Comparison of ENCODE assay signal across 1 cellular context in the genomic region with DNA sequence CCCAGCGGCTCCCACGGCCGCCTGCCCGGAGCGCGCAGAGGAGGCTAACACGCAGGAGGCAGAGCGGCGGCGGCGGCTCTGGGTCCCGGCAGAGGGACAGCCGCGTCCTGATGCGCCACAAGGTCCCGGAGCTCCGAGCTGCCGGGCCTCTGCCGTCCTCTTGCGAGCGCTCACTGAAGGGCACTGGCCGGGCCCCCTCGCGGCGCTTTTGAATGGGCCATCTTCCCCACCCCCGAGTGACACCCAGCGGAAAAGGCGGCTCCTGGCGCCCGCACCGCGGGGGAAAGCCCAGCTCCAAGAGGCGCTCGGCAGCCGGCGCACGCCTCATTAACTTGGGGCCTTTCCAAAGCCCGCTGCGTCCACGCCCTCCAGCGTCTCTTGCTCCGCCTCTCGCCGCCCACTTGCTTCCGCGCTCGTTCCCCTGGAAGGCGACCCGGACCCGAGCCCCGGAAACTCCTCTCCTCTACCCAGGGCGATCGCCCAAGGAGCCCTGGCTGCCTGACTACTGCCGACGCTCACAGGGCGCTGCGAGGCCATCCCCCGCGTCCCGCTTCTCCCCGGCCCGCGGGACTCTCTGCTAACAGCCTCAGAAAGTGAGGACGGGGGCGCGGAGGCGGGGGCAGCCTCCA.
TF ChIP-seq lines count a peak whose summit lies in the region.

A gene (minus strand): TSS at position 363 of the 629 bp plus-strand sequence.

TF ChIP-seq in K562, 482 proteins besides CTCF, POLR2A, EP300 and RAD21 (continued from another document and continues in another):
- TF ChIP-seq, protein P1, sequence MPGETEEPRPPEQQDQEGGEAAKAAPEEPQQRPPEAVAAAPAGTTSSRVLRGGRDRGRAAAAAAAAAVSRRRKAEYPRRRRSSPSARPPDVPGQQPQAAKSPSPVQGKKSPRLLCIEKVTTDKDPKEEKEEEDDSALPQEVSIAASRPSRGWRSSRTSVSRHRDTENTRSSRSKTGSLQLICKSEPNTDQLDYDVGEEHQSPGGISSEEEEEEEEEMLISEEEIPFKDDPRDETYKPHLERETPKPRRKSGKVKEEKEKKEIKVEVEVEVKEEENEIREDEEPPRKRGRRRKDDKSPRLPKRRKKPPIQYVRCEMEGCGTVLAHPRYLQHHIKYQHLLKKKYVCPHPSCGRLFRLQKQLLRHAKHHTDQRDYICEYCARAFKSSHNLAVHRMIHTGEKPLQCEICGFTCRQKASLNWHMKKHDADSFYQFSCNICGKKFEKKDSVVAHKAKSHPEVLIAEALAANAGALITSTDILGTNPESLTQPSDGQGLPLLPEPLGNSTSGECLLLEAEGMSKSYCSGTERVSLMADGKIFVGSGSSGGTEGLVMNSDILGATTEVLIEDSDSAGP (CRISPR knock-in tag; IDR thresholded peaks at IDR 0.05): no peak
- TF ChIP-seq KLF1 (tag; IDR thresholded peaks at IDR 0.05) (no peak; the same call in 1 of the 2 replicates), ZNF778 (CRISPR knock-in tag; IDR thresholded peaks at IDR 0.05) (no peak), NRF1 (conservative IDR thresholded peaks at IDR 0.05 in 1 of 2, IDR thresholded peaks at IDR 0.05 in 1 of 2) (peak; percentile 76 to 79), RBBP5 (IDR thresholded peaks at IDR 0.05; ENCODE audit: borderline replicate concordance, insufficient read depth, low read length, poor library complexity, severe bottlenecking) (peak; percentile 73), DACH1 (IDR thresholded peaks at IDR 0.05; ENCODE audit: partially characterized antibody) (no peak), KAT7 (CRISPR knock-in tag; IDR thresholded peaks at IDR 0.05; ENCODE audit: borderline replicate concordance) (no peak), GABPB1 (CRISPR knock-in tag; IDR thresholded peaks at IDR 0.05) (no peak; the same call in 1 of the 2 replicates), MAFK (IDR thresholded peaks at IDR 0.05; ENCODE audit: low read length) (no peak), CBX3 (IDR thresholded peaks at IDR 0.05; ENCODE audit: borderline replicate concordance in 1 of 2, low read length in 2 of 2) (peak in 1 of 2 experiments; percentile 31; a peak in 1 of 3 replicates), MECOM (CRISPR knock-in tag; IDR thresholded peaks at IDR 0.05) (no peak), EGR1 (conservative IDR thresholded peaks at IDR 0.05) (peak; percentile 69), ZNF431 (CRISPR knock-in tag; IDR thresholded peaks at IDR 0.05) (peak; percentile 66; the same call in 1 of the 2 replicates), ZNF263 (CRISPR knock-in tag; IDR thresholded peaks at IDR 0.05; ENCODE audit: borderline replicate concordance) (no peak), CREM (IDR thresholded peaks at IDR 0.05; ENCODE audit: low read depth) (peak; percentile 47; the same call in 1 of the 2 replicates), ZZZ3 (IDR thresholded peaks at IDR 0.05) (no peak), CHD1 (IDR thresholded peaks at IDR 0.05; ENCODE audit: low read length) (no peak), DIDO1 (tag; IDR thresholded peaks at IDR 0.05; ENCODE audit: low read depth) (no peak), RCOR1 (IDR thresholded peaks at IDR 0.05; ENCODE audit: borderline replicate concordance in 1 of 2, low read depth in 2 of 2, low read length in 2 of 2) (no peak; a peak in 1 of 4 replicates), ILF3 (IDR thresholded peaks at IDR 0.05; ENCODE audit: borderline replicate concordance) (no peak), KLF6 (CRISPR knock-in tag; IDR thresholded peaks at IDR 0.05; ENCODE audit: borderline replicate concordance) (no peak), NCOA1 (IDR thresholded peaks at IDR 0.05; ENCODE audit: low read depth) (no peak), IFI16 (CRISPR knock-in tag; IDR thresholded peaks at IDR 0.05) (no peak), MED1 (CRISPR knock-in tag; IDR thresholded peaks at IDR 0.05; ENCODE audit: borderline replicate concordance) (no peak), HMGN3 (IDR thresholded peaks at IDR 0.05; ENCODE audit: borderline replicate concordance, extremely low read depth, insufficient read length, low read depth, low read length) (no peak), CHCHD3 (CRISPR knock-in tag; IDR thresholded peaks at IDR 0.05) (no peak), CBX1 (IDR thresholded peaks at IDR 0.05; ENCODE audit: low read depth) (no peak), HNRNPK (IDR thresholded peaks at IDR 0.05; ENCODE audit: low read depth, low read length, poor library complexity, severe bottlenecking) (no peak), SRSF9 (IDR thresholded peaks at IDR 0.05; ENCODE audit: borderline replicate concordance, low read depth, low read length) (no peak), CBX2 (IDR thresholded peaks at IDR 0.05; ENCODE audit: insufficient read depth, low read length, poor library complexity, severe bottlenecking) (no peak), ETV1 (tag; conservative IDR thresholded peaks at IDR 0.05; ENCODE audit: low read depth) (no peak), OTX1 (CRISPR knock-in tag; IDR thresholded peaks at IDR 0.05) (no peak), FOXM1 (IDR thresholded peaks at IDR 0.05; ENCODE audit: low read depth) (no peak), FOXM1 (CRISPR knock-in tag; IDR thresholded peaks at IDR 0.05; ENCODE audit: low read depth) (peak; percentile 45; the same call in 1 of the 2 replicates), ZSCAN29 (IDR thresholded peaks at IDR 0.05) (no peak), BDP1 (IDR thresholded peaks at IDR 0.05; ENCODE audit: insufficient read depth, insufficient read length) (no peak), MXI1 (IDR thresholded peaks at IDR 0.05; ENCODE audit: low read depth, low read length) (no peak), MTA1 (IDR thresholded peaks at IDR 0.05; ENCODE audit: borderline replicate concordance) (no peak), ZNF316 (IDR thresholded peaks at IDR 0.05) (no peak), KHSRP (IDR thresholded peaks at IDR 0.05) (no peak), CBFA2T3 (IDR thresholded peaks at IDR 0.05) (no peak), E2F3 (CRISPR knock-in tag; IDR thresholded peaks at IDR 0.05) (no peak), BHLHE40 (IDR thresholded peaks at IDR 0.05; ENCODE audit: low read length) (peak; percentile 54; the same call in 1 of the 2 replicates), TCF7 (IDR thresholded peaks at IDR 0.05; ENCODE audit: borderline replicate concordance) (no peak), NR2C2 (CRISPR knock-in tag; IDR thresholded peaks at IDR 0.05) (no peak; the same call in 1 of the 2 replicates), NR2C2 (tag; IDR thresholded peaks at IDR 0.05) (peak; percentile 61), ZNF589 (CRISPR knock-in tag; IDR thresholded peaks at IDR 0.05; ENCODE audit: low read depth) (peak; percentile 52; the same call in 1 of the 2 replicates)
- TF ChIP-seq, protein P2, sequence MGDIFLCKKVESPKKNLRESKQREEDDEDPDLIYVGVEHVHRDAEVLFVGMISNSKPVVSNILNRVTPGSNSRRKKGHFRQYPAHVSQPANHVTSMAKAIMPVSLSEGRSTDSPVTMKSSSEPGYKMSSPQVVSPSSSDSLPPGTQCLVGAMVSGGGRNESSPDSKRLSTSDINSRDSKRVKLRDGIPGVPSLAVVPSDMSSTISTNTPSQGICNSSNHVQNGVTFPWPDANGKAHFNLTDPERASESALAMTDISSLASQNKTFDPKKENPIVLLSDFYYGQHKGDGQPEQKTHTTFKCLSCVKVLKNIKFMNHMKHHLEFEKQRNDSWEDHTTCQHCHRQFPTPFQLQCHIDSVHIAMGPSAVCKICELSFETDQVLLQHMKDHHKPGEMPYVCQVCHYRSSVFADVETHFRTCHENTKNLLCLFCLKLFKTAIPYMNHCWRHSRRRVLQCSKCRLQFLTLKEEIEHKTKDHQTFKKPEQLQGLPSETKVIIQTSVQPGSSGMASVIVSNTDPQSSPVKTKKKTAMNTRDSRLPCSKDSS (IDR thresholded peaks at IDR 0.05; ENCODE audit: low read depth, partially characterized antibody): no peak
- TF ChIP-seq, protein P3, sequence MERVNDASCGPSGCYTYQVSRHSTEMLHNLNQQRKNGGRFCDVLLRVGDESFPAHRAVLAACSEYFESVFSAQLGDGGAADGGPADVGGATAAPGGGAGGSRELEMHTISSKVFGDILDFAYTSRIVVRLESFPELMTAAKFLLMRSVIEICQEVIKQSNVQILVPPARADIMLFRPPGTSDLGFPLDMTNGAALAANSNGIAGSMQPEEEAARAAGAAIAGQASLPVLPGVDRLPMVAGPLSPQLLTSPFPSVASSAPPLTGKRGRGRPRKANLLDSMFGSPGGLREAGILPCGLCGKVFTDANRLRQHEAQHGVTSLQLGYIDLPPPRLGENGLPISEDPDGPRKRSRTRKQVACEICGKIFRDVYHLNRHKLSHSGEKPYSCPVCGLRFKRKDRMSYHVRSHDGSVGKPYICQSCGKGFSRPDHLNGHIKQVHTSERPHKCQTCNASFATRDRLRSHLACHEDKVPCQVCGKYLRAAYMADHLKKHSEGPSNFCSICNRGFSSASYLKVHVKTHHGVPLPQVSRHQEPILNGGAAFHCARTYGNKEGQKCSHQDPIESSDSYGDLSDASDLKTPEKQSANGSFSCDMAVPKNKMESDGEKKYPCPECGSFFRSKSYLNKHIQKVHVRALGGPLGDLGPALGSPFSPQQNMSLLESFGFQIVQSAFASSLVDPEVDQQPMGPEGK (CRISPR knock-in tag; IDR thresholded peaks at IDR 0.05; ENCODE audit: borderline replicate concordance): no peak
- TF ChIP-seq, protein P4, sequence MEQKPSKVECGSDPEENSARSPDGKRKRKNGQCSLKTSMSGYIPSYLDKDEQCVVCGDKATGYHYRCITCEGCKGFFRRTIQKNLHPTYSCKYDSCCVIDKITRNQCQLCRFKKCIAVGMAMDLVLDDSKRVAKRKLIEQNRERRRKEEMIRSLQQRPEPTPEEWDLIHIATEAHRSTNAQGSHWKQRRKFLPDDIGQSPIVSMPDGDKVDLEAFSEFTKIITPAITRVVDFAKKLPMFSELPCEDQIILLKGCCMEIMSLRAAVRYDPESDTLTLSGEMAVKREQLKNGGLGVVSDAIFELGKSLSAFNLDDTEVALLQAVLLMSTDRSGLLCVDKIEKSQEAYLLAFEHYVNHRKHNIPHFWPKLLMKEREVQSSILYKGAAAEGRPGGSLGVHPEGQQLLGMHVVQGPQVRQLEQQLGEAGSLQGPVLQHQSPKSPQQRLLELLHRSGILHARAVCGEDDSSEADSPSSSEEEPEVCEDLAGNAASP (IDR thresholded peaks at IDR 0.05): no peak
- TF ChIP-seq, protein P5, sequence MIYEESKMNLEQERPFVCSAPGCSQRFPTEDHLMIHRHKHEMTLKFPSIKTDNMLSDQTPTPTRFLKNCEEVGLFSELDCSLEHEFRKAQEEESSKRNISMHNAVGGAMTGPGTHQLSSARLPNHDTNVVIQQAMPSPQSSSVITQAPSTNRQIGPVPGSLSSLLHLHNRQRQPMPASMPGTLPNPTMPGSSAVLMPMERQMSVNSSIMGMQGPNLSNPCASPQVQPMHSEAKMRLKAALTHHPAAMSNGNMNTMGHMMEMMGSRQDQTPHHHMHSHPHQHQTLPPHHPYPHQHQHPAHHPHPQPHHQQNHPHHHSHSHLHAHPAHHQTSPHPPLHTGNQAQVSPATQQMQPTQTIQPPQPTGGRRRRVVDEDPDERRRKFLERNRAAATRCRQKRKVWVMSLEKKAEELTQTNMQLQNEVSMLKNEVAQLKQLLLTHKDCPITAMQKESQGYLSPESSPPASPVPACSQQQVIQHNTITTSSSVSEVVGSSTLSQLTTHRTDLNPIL (CRISPR knock-in tag; IDR thresholded peaks at IDR 0.05): no peak
- TF ChIP-seq, protein P6, sequence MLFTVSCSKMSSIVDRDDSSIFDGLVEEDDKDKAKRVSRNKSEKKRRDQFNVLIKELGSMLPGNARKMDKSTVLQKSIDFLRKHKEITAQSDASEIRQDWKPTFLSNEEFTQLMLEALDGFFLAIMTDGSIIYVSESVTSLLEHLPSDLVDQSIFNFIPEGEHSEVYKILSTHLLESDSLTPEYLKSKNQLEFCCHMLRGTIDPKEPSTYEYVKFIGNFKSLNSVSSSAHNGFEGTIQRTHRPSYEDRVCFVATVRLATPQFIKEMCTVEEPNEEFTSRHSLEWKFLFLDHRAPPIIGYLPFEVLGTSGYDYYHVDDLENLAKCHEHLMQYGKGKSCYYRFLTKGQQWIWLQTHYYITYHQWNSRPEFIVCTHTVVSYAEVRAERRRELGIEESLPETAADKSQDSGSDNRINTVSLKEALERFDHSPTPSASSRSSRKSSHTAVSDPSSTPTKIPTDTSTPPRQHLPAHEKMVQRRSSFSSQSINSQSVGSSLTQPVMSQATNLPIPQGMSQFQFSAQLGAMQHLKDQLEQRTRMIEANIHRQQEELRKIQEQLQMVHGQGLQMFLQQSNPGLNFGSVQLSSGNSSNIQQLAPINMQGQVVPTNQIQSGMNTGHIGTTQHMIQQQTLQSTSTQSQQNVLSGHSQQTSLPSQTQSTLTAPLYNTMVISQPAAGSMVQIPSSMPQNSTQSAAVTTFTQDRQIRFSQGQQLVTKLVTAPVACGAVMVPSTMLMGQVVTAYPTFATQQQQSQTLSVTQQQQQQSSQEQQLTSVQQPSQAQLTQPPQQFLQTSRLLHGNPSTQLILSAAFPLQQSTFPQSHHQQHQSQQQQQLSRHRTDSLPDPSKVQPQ (CRISPR knock-in tag; IDR thresholded peaks at IDR 0.05; ENCODE audit: borderline replicate concordance): no peak
- TF ChIP-seq, protein P7, sequence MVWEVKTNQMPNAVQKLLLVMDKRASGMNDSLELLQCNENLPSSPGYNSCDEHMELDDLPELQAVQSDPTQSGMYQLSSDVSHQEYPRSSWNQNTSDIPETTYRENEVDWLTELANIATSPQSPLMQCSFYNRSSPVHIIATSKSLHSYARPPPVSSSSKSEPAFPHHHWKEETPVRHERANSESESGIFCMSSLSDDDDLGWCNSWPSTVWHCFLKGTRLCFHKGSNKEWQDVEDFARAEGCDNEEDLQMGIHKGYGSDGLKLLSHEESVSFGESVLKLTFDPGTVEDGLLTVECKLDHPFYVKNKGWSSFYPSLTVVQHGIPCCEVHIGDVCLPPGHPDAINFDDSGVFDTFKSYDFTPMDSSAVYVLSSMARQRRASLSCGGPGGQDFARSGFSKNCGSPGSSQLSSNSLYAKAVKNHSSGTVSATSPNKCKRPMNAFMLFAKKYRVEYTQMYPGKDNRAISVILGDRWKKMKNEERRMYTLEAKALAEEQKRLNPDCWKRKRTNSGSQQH (CRISPR knock-in tag; IDR thresholded peaks at IDR 0.05): no peak
- TF ChIP-seq, protein P8, sequence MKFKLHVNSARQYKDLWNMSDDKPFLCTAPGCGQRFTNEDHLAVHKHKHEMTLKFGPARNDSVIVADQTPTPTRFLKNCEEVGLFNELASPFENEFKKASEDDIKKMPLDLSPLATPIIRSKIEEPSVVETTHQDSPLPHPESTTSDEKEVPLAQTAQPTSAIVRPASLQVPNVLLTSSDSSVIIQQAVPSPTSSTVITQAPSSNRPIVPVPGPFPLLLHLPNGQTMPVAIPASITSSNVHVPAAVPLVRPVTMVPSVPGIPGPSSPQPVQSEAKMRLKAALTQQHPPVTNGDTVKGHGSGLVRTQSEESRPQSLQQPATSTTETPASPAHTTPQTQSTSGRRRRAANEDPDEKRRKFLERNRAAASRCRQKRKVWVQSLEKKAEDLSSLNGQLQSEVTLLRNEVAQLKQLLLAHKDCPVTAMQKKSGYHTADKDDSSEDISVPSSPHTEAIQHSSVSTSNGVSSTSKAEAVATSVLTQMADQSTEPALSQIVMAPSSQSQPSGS (CRISPR knock-in tag; IDR thresholded peaks at IDR 0.05): no peak; the same call in 1 of the 2 replicates
- TF ChIP-seq, protein P9, sequence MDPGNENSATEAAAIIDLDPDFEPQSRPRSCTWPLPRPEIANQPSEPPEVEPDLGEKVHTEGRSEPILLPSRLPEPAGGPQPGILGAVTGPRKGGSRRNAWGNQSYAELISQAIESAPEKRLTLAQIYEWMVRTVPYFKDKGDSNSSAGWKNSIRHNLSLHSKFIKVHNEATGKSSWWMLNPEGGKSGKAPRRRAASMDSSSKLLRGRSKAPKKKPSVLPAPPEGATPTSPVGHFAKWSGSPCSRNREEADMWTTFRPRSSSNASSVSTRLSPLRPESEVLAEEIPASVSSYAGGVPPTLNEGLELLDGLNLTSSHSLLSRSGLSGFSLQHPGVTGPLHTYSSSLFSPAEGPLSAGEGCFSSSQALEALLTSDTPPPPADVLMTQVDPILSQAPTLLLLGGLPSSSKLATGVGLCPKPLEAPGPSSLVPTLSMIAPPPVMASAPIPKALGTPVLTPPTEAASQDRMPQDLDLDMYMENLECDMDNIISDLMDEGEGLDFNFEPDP (CRISPR knock-in tag; IDR thresholded peaks at IDR 0.05): no peak
